Comparison of ENCODE assay signal across 8 cellular contexts in the genomic region with DNA sequence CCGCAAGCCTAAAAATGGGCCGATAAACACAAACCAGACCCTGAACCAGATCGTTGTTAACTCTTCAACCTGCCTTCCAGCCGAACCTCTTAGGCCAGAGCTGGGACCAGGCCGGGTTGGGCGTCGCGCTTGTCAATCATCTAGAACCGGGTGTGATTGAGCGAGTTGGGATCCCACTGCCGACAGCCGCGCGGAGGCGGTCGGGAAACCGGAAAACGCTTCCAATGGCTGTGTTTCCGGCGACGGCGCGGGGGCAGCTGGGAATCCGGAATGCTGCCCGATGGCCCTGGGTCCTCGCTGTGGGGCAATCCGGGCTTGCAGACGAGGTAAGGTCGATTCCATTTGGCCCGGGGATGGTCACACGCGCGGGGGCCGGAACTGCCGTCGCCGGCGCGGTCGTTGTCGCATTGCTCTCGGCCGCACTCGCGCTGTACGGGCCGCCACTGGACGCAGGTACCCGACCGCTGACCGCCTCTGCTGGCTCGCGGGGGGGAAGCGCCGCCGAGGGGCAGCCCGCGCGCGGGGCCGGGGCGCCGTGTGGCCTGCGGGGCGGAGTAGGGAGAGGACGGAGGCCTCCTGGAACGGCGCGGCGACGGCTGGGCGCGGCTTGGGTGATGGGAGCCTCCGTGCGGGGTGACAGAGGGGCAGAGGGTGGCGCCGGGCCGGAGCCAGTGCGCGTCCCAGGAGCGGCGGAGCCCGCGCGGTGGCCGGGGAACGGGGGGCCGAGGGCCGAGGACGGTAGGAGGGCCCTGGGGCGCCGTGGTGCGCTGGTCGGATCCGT. TPM values are rescaled to one million over a fixed set of nuclear protein-coding genes. Genes with fewer than 3 reads are reported as not detected.
A peak's percentile ranks its signal among the peaks of the same experiment; 100 is the strongest.
DNase-seq lines count a peak whose midpoint lies in the region; ATAC-seq and TF ChIP-seq lines count a peak whose summit lies in the region.

Gene NAXD, plus strand, starts transcription at position 224 of the 781 bp plus-strand sequence. Its CDS starts 57 bp downstream, at position 281.

- TF ChIP-seq CTCF in GM12875 (IDR thresholded peaks at IDR 0.05; ENCODE audit: borderline replicate concordance, insufficient read depth, low read depth, low read length) (no peak), heart right ventricle (IDR thresholded peaks at IDR 0.05) (peak in 1 of 9 donors; percentile 7), upper lobe of left lung (IDR thresholded peaks at IDR 0.05) (peak in 3 of 6 experiments; percentile 17 to 25 (median 22))

- H3K36me3 ChIP-seq in heart right ventricle, result no peaks in the 10 kb centered on the region
- H3K36me3 ChIP-seq in upper lobe of left lung, result no peaks in the 10 kb centered on the region

- H3K27me3 ChIP-seq in heart right ventricle (peaks cover 0 to 9% (median 0%) of the 10 kb centered on the region in 7 donors), upper lobe of left lung (no peaks in the 10 kb centered on the region)

- H3K4me1 ChIP-seq in heart right ventricle (peaks cover 0 to 48% (median 37%) of the 10 kb centered on the region in 9 donors), upper lobe of left lung (peaks cover 20 to 27% (median 24%) of the 10 kb centered on the region in 4 donors)

- H3K4me3 ChIP-seq in GM12875 (ENCODE audit: low read depth, low read length) (peak within 1 kb of the TSS; percentile 92), heart right ventricle (peak within 1 kb of the TSS; percentile 69 to 98 (median 82)), upper lobe of left lung (peak within 1 kb of the TSS; percentile 77 to 89 (median 84))

- peak in 2 of 4 donors; percentile 57 to 74 for TF ChIP-seq POLR2A in upper lobe of left lung (IDR thresholded peaks at IDR 0.05)

- intact Hi-C loops in T-helper 1 cell treated with Interleukin-12 subunit alpha and Interleukin-12 subunit beta and Interleukin-4 antibody, amounts not matched to agents 30 ng/mL and 1 ng/mL, for 36 hours (cut with micrococcal nuclease), result loop anchor here (1.0 to 10.0 kb wide), 11 partner anchors 14 to 1972 kb away; partner anchors contain the start of genes CARS2 and TUBGCP3
- intact Hi-C loops in heart right ventricle (cut with DNase I), result loop anchor here in 5 of 10 donors (5.0 to 10.0 kb wide), 5 partner anchors 53 to 99 kb away; partner anchors contain the start of genes ING1 (in 3 of the 5), CARS2 (in 2 of the 5) and RAB20 (in 1 of the 5)
- intact Hi-C loops in posterior cingulate gyrus (cut with DNase I), result loop anchor here (5.0 to 10.0 kb wide), 2 partner anchors 92 to 299 kb away; partner anchors contain the start of genes ANKRD10 and CARS2

- peak within 1 kb of the TSS; percentile 78 to 98 (median 92) for H3K27ac ChIP-seq in heart right ventricle
- peak within 1 kb of the TSS; percentile 88 to 95 (median 92) for H3K27ac ChIP-seq in upper lobe of left lung

- peak; percentile 83 for ATAC-seq in HG02759 (IDR thresholded peaks at IDR 0.05; ENCODE audit: unreplicated experiment)
- peak; percentile 93 to 98 (median 97) for ATAC-seq in heart right ventricle
- ATAC-seq in upper lobe of left lung (ENCODE audit: low FRiP score in 2 of 2), result peak; percentile 94 to 96

- WGBS in heart right ventricle, 2 donors, result 1 to 2% methylated on average over 84 to 95 of the region's 95 CpGs
- WGBS in upper lobe of left lung, 2 donors, result 3% methylated on average over 53 of the region's 95 CpGs; no CpG with 5 or more reads in 1 of the 2 donors

- H3K9me3 ChIP-seq in heart right ventricle, result peaks cover 0 to 6% (median 0%) of the 10 kb centered on the region in 11 donors
- no peaks in the 10 kb centered on the region for H3K9me3 ChIP-seq in upper lobe of left lung

- TF ChIP-seq EP300 in upper lobe of left lung (IDR thresholded peaks at IDR 0.05), result peak in 1 of 4 donors; percentile 20

- DNase-seq in NCI-H1417 (lab: John Stamatoyannopoulos, UW) (peak; percentile 94 to 97 (median 96)), amniotic epithelial cell (ENCODE audit: low read depth) (peak; percentile 96), heart right ventricle (peak; percentile 95 to 96), posterior cingulate gyrus (peak; percentile 90 to 99 (median 96)), upper lobe of left lung (peak; percentile 93 to 96)

RNA-seq across cellular contexts. Expression of gene NAXD, which starts in this region (rescaled TPM):
- 27.1 and 27.2 TPM in 2 replicates for total RNA-seq in T-helper 1 cell treated with Interleukin-12 subunit alpha and Interleukin-12 subunit beta and Interleukin-4 antibody, amounts not matched to agents 30 ng/mL and 1 ng/mL, for 36 hours
- 10 to 100 TPM; 24.7 to 33.9 (median 27.8) TPM for total RNA-seq in heart right ventricle
- 10 to 100 TPM; 22.1 to 43.4 TPM for polyA plus RNA-seq in heart right ventricle
- 10 to 100 TPM; 19.6 to 38.8 (median 29.4) TPM for total RNA-seq in upper lobe of left lung

Comparison
In these comparisons a context has a peak if more than half of its experiments do, and no peak if none do; other contexts are left out.
1. Peak in every context shown above with its lines: DNase-seq, ATAC-seq, H3K4me3 ChIP-seq and H3K27ac ChIP-seq.